Comparison of ENCODE assay signal across 40 cellular contexts in genomic region chr6:92473056-92473455, GRCh38.
"Had no signal": no experiment of that assay in that cellular context is flagged by ENCODE, and none has a peak within 500 bp of the region (broad histone marks: within the 10 kb centered on the region; RNA-seq: fewer than 3 reads in every experiment).

No MANE protein-coding gene starts in this region.

- H3K27ac Mint-ChIP-seq: activated naive CD4-positive, alpha-beta T cell treated with anti-CD3 and anti-CD28 coated beads for 36 hours; activated naive CD4-positive, alpha-beta T cell treated with anti-CD3 and anti-CD28 coated beads, Interleukin-2, amount 10 ng/mL, durations not matched to agents 7 days and 5 days; activated naive CD4-positive, alpha-beta T cell treated with anti-CD3 and anti-CD28 coated beads, Interleukin-2, amount 50 U/mL, for 24 hours; activated naive CD4-positive, alpha-beta T cell treated with anti-CD3 and anti-CD28 coated beads, Interleukin-2, amount 50 U/mL, for 72 hours; activated naive CD8-positive, alpha-beta T cell; activated naive CD8-positive, alpha-beta T cell treated with anti-CD3 and anti-CD28 coated beads for 36 hours; activated naive CD8-positive, alpha-beta T cell treated with anti-CD3 and anti-CD28 coated beads, Interleukin-2, amount 10 ng/mL, durations not matched to agents 7 days and 5 days; activated naive CD8-positive, alpha-beta T cell treated with anti-CD3 and anti-CD28 coated beads, Interleukin-2, amount 50 U/mL, for 24 hours; activated T-cell treated with anti-CD3 and anti-CD28 coated beads, Interleukin-2, amount 50 U/mL, for 24 hours; activated T-cell treated with anti-CD3 and anti-CD28 coated beads, Interleukin-2, amount 50 U/mL, for 72 hours; activated T-helper 1 cell treated with anti-CD3 and anti-CD28 coated beads, Interleukin-12 subunit alpha, Interleukin-12 subunit beta, Interleukin-2, Interleukin-4 antibody, amounts not matched to agents 30 ng/mL and 10 ng/mL and 1 ng/mL, durations not matched to agents 14 hours and 24 hours and 36 hours; activated T-helper 17 cell treated with anti-CD3 and anti-CD28 coated beads, Interleukin-2, amount 50 U/mL, for 72 hours; activated T-helper 2 cell treated with anti-CD3 and anti-CD28 coated beads, Interferon-gamma antibody, Interleukin-2, Interleukin-4, amounts not matched to agents 10 μg/mL and 5 μg/mL and 100 μg/mL, durations not matched to agents 14 hours and 24 hours and 36 hours; brain had no signal

- H3K4me3 Mint-ChIP-seq: activated naive CD4-positive, alpha-beta T cell treated with anti-CD3 and anti-CD28 coated beads for 36 hours; activated naive CD4-positive, alpha-beta T cell treated with anti-CD3 and anti-CD28 coated beads, Interleukin-2, amount 10 ng/mL, durations not matched to agents 7 days and 5 days; activated naive CD4-positive, alpha-beta T cell treated with anti-CD3 and anti-CD28 coated beads, Interleukin-2, amount 50 U/mL, for 24 hours; activated naive CD8-positive, alpha-beta T cell; activated naive CD8-positive, alpha-beta T cell treated with anti-CD3 and anti-CD28 coated beads for 36 hours; activated naive CD8-positive, alpha-beta T cell treated with anti-CD3 and anti-CD28 coated beads, Interleukin-2, amount 10 ng/mL, durations not matched to agents 7 days and 5 days; activated naive CD8-positive, alpha-beta T cell treated with anti-CD3 and anti-CD28 coated beads, Interleukin-2, amount 50 U/mL, for 24 hours; activated T-cell treated with anti-CD3 and anti-CD28 coated beads, Interleukin-2, amount 50 U/mL, for 24 hours; activated T-cell treated with anti-CD3 and anti-CD28 coated beads, Interleukin-2, amount 50 U/mL, for 4 hours; activated T-cell treated with anti-CD3 and anti-CD28 coated beads, Interleukin-2, amount 50 U/mL, for 72 hours; activated T-helper 1 cell treated with anti-CD3 and anti-CD28 coated beads, Interleukin-12 subunit alpha, Interleukin-12 subunit beta, Interleukin-2, Interleukin-4 antibody, amounts not matched to agents 30 ng/mL and 10 ng/mL and 1 ng/mL, durations not matched to agents 14 hours and 24 hours and 36 hours; activated T-helper 17 cell treated with anti-CD3 and anti-CD28 coated beads, Interleukin-2, amount 50 U/mL, for 72 hours; brain; central memory CD8-positive, alpha-beta T cell had no signal

- H3K4me1 ChIP-seq: adrenal gland, ascending aorta, body of pancreas, breast epithelium had no signal

- H3K9me3 Mint-ChIP-seq: activated naive CD4-positive, alpha-beta T cell treated with anti-CD3 and anti-CD28 coated beads, Interleukin-2, amount 50 U/mL, for 24 hours had no signal

- H3K4me1 Mint-ChIP-seq: activated naive CD4-positive, alpha-beta T cell treated with anti-CD3 and anti-CD28 coated beads, Interleukin-2, amount 10 ng/mL, durations not matched to agents 7 days and 5 days; activated naive CD4-positive, alpha-beta T cell treated with anti-CD3 and anti-CD28 coated beads, Interleukin-2, amount 50 U/mL, for 24 hours; activated naive CD8-positive, alpha-beta T cell treated with anti-CD3 and anti-CD28 coated beads for 36 hours; activated naive CD8-positive, alpha-beta T cell treated with anti-CD3 and anti-CD28 coated beads, Interleukin-2, amount 10 ng/mL, durations not matched to agents 7 days and 5 days; activated naive CD8-positive, alpha-beta T cell treated with anti-CD3 and anti-CD28 coated beads, Interleukin-2, amount 50 U/mL, for 24 hours; activated T-helper 17 cell treated with anti-CD3 and anti-CD28 coated beads, Interleukin-2, amount 50 U/mL, for 72 hours; central memory CD8-positive, alpha-beta T cell had no signal

- H3K27ac ChIP-seq: adrenal gland, ascending aorta, body of pancreas, brain microvascular endothelial cell, breast epithelium, cardiac muscle cell had no signal

- ATAC-seq: activated naive CD4-positive, alpha-beta T cell treated with anti-CD3 and anti-CD28 coated beads, Interleukin-2, amount 50 U/mL, for 72 hours; activated naive CD8-positive, alpha-beta T cell treated with anti-CD3 and anti-CD28 coated beads, Interleukin-2, amount 50 U/mL, for 24 hours; activated T-cell treated with anti-CD3 and anti-CD28 coated beads, Interleukin-2, amount 50 U/mL, for 4 hours; activated T-cell treated with anti-CD3 and anti-CD28 coated beads, Interleukin-2, amount 50 U/mL, for 72 hours; activated T-helper 17 cell treated with anti-CD3 and anti-CD28 coated beads, Interleukin-2, amount 50 U/mL, for 72 hours; body of pancreas had no signal

- H3K27me3 ChIP-seq: adrenal gland, ascending aorta, body of pancreas, brain microvascular endothelial cell, breast epithelium, cardiac muscle cell had no signal

- FAIRE-seq: astrocyte, bronchial epithelial cell had no signal

- H3K9me3 ChIP-seq: adrenal gland, ascending aorta, body of pancreas, breast epithelium had no signal

- DNase-seq: activated effector memory CD4-positive, alpha-beta T cell treated with anti-CD3 and anti-CD28 coated beads, Interleukin-2, amount 50 U/mL, for 16 hours; activated effector memory CD4-positive, alpha-beta T cell treated with Interleukin-2 at 50 U/mL for 16 hours; activated gamma-delta T cell; activated gamma-delta T cell treated with Interleukin-2 at 50 U/mL for 16 hours; activated naive CD4-positive, alpha-beta T cell; activated naive CD4-positive, alpha-beta T cell treated with anti-CD3 and anti-CD28 coated beads for 36 hours; activated naive CD4-positive, alpha-beta T cell treated with anti-CD3 and anti-CD28 coated beads, Interleukin-2, amount 10 ng/mL, durations not matched to agents 7 days and 5 days; activated naive CD4-positive, alpha-beta T cell treated with anti-CD3 and anti-CD28 coated beads, Interleukin-2, amount 50 U/mL, for 16 hours; activated naive CD4-positive, alpha-beta T cell treated with Interleukin-2 at 50 U/mL for 16 hours; activated naive CD8-positive, alpha-beta T cell treated with anti-CD3 and anti-CD28 coated beads for 36 hours; activated naive CD8-positive, alpha-beta T cell treated with anti-CD3 and anti-CD28 coated beads, Interleukin-2, amount 10 ng/mL, durations not matched to agents 7 days and 5 days; activated naive CD8-positive, alpha-beta T cell treated with anti-CD3 and anti-CD28 coated beads, Interleukin-2, amount 50 U/mL, for 24 hours; activated T-cell treated with anti-CD3 and anti-CD28 coated beads, Interleukin-2, amount 50 U/mL, for 1 hour; activated T-cell treated with anti-CD3 and anti-CD28 coated beads, Interleukin-2, amount 50 U/mL, for 24 hours; activated T-cell treated with anti-CD3 and anti-CD28 coated beads, Interleukin-2, amount 50 U/mL, for 4 hours; activated T-cell treated with anti-CD3 and anti-CD28 coated beads, Interleukin-2, amount 50 U/mL, for 48 hours; activated T-cell treated with anti-CD3 and anti-CD28 coated beads, Interleukin-2, amount 50 U/mL, for 72 hours; adrenal gland; amniotic stem cell; amygdala; anterior cingulate cortex; aorta; body of pancreas; brain microvascular endothelial cell; caudate nucleus; central memory CD4-positive, alpha-beta T cell; cerebellar nuclear complex had no signal

- H3K36me3 ChIP-seq: adrenal gland, ascending aorta, brain microvascular endothelial cell, breast epithelium, cardiac muscle cell had no signal

- H3K27me3 Mint-ChIP-seq: activated naive CD4-positive, alpha-beta T cell treated with anti-CD3 and anti-CD28 coated beads, Interleukin-2, amount 10 ng/mL, durations not matched to agents 7 days and 5 days; activated naive CD4-positive, alpha-beta T cell treated with anti-CD3 and anti-CD28 coated beads, Interleukin-2, amount 50 U/mL, for 24 hours; activated naive CD8-positive, alpha-beta T cell; activated naive CD8-positive, alpha-beta T cell treated with anti-CD3 and anti-CD28 coated beads for 36 hours; activated naive CD8-positive, alpha-beta T cell treated with anti-CD3 and anti-CD28 coated beads, Interleukin-2, amount 10 ng/mL, durations not matched to agents 7 days and 5 days; activated naive CD8-positive, alpha-beta T cell treated with anti-CD3 and anti-CD28 coated beads, Interleukin-2, amount 50 U/mL, for 24 hours; activated T-cell treated with anti-CD3 and anti-CD28 coated beads, Interleukin-2, amount 50 U/mL, for 24 hours; activated T-helper 17 cell treated with anti-CD3 and anti-CD28 coated beads, Interleukin-2, amount 50 U/mL, for 72 hours; brain; central memory CD8-positive, alpha-beta T cell had no signal

- H3K4me3 ChIP-seq: adrenal gland, ascending aorta, body of pancreas, breast epithelium, cardiac muscle cell had no signal

- H3K36me3 Mint-ChIP-seq: activated naive CD4-positive, alpha-beta T cell treated with anti-CD3 and anti-CD28 coated beads, Interleukin-2, amount 10 ng/mL, durations not matched to agents 7 days and 5 days; activated naive CD4-positive, alpha-beta T cell treated with anti-CD3 and anti-CD28 coated beads, Interleukin-2, amount 50 U/mL, for 24 hours; activated naive CD8-positive, alpha-beta T cell; activated naive CD8-positive, alpha-beta T cell treated with anti-CD3 and anti-CD28 coated beads for 36 hours; activated naive CD8-positive, alpha-beta T cell treated with anti-CD3 and anti-CD28 coated beads, Interleukin-2, amount 10 ng/mL, durations not matched to agents 7 days and 5 days; brain had no signal
